In the genomic region with DNA sequence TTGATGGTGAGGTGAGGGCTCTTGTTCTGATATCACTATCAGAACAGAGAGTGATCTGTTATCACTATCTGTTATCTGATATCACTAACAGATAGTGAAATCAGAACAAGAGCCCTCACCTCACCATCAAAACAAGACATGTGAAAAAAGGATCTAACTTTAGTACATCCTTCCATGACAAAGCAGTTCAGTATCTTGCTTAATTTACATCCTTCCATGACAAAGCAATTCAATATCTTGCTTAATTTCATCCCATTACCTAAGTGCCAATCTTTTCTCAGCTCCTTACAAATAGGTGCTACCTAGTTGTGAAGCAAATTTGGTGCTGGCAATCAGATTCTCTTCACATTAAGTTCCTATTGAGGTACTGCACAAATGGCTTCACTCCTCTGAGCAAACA, we compare ENCODE assay signal across 23 cellular contexts.
"Had no signal": no experiment of that assay in that cellular context is flagged by ENCODE, and none has a peak within 500 bp of the region (broad histone marks: within the 10 kb centered on the region; RNA-seq: fewer than 3 reads in every experiment).

No MANE protein-coding gene starts in this region.

- H3K4me3 ChIP-seq: left lung, lung, stomach, suprapubic skin, transverse colon, uterus had no signal

- H3K27me3 ChIP-seq: left lung, stomach, suprapubic skin, transverse colon, uterus had no signal

- ATAC-seq: activated CD8-positive, alpha-beta T cell treated with anti-CD3 and anti-CD28 coated beads, Interleukin-2, amount 10 ng/mL, durations not matched to agents 7 days and 5 days; left lung; naive thymus-derived CD4-positive, alpha-beta T cell; sciatic nerve; stimulated activated effector memory CD8-positive, alpha-beta T cell treated with anti-CD3 and anti-CD28 coated beads, Interleukin-12 subunit alpha, Interleukin-12 subunit beta, amount 100 ng/mL, for 72 hours had no signal

- H3K27me3 Mint-ChIP-seq: brain; naive thymus-derived CD4-positive, alpha-beta T cell had no signal

- H3K36me3 ChIP-seq: left lung, stomach, suprapubic skin, transverse colon, uterus had no signal

- H3K9me3 ChIP-seq: transverse colon, uterus had no signal

- H3K27ac ChIP-seq: left lung, stomach, suprapubic skin, transverse colon, uterus had no signal

- H3K4me1 ChIP-seq: left lung, stomach, suprapubic skin, transverse colon, uterus had no signal

- H3K4me3 Mint-ChIP-seq: activated CD8-positive, alpha-beta T cell treated with anti-CD3 and anti-CD28 coated beads, Interleukin-2, amount 10 ng/mL, durations not matched to agents 7 days and 5 days; activated T-helper 1 cell treated with anti-CD3 and anti-CD28 coated beads, Interleukin-12 subunit alpha, Interleukin-12 subunit beta, Interleukin-2, Interleukin-4 antibody, amounts not matched to agents 30 ng/mL and 10 ng/mL and 1 ng/mL, durations not matched to agents 14 hours and 24 hours and 36 hours; brain; naive thymus-derived CD4-positive, alpha-beta T cell; stimulated activated effector memory CD8-positive, alpha-beta T cell treated with anti-CD3 and anti-CD28 coated beads, Interleukin-12 subunit alpha, Interleukin-12 subunit beta, amount 100 ng/mL, for 72 hours had no signal

- H3K36me3 Mint-ChIP-seq: brain; naive thymus-derived CD4-positive, alpha-beta T cell; stimulated activated effector memory CD8-positive, alpha-beta T cell treated with anti-CD3 and anti-CD28 coated beads, Interleukin-12 subunit alpha, Interleukin-12 subunit beta, amount 100 ng/mL, for 72 hours had no signal

- H3K27ac Mint-ChIP-seq: activated CD8-positive, alpha-beta T cell treated with anti-CD3 and anti-CD28 coated beads, Interleukin-2, amount 10 ng/mL, durations not matched to agents 7 days and 5 days; activated T-helper 1 cell treated with anti-CD3 and anti-CD28 coated beads, Interleukin-12 subunit alpha, Interleukin-12 subunit beta, Interleukin-2, Interleukin-4 antibody, amounts not matched to agents 30 ng/mL and 10 ng/mL and 1 ng/mL, durations not matched to agents 14 hours and 24 hours and 36 hours; brain; naive thymus-derived CD4-positive, alpha-beta T cell; stimulated activated effector memory CD8-positive, alpha-beta T cell treated with anti-CD3 and anti-CD28 coated beads, Interleukin-12 subunit alpha, Interleukin-12 subunit beta, amount 100 ng/mL, for 72 hours had no signal

- H3K4me1 Mint-ChIP-seq: naive thymus-derived CD4-positive, alpha-beta T cell; stimulated activated effector memory CD8-positive, alpha-beta T cell treated with anti-CD3 and anti-CD28 coated beads, Interleukin-12 subunit alpha, Interleukin-12 subunit beta, amount 100 ng/mL, for 72 hours had no signal

- DNase-seq: activated CD4-positive, alpha-beta T cell treated with anti-CD3 and anti-CD28 coated beads for 1 hour; activated CD4-positive, alpha-beta T cell treated with anti-CD3 and anti-CD28 coated beads, Interleukin-2, amount 50 U/mL, for 1 hour; activated CD8-positive, alpha-beta T cell treated with anti-CD3 and anti-CD28 coated beads, Interleukin-2, amount 10 ng/mL, durations not matched to agents 7 days and 5 days; activated gamma-delta T cell; activated naive CD4-positive, alpha-beta T cell treated with anti-CD3 and anti-CD28 coated beads, Interleukin-2, amount 50 U/mL, for 16 hours; aorta; dermis blood vessel endothelial cell; effector CD8-positive, alpha-beta T cell; foreskin melanocyte; kidney glomerular epithelial cell; left lung; naive thymus-derived CD4-positive, alpha-beta T cell; small intestine; stimulated activated CD4-positive, alpha-beta T cell treated with anti-CD3 and anti-CD28 coated beads, Interleukin-2, amount 100 ng/mL, for 24 hours; stomach; transverse colon; uterus had no signal
